ENCODE assay signal across 18 cellular contexts in the genomic region with DNA sequence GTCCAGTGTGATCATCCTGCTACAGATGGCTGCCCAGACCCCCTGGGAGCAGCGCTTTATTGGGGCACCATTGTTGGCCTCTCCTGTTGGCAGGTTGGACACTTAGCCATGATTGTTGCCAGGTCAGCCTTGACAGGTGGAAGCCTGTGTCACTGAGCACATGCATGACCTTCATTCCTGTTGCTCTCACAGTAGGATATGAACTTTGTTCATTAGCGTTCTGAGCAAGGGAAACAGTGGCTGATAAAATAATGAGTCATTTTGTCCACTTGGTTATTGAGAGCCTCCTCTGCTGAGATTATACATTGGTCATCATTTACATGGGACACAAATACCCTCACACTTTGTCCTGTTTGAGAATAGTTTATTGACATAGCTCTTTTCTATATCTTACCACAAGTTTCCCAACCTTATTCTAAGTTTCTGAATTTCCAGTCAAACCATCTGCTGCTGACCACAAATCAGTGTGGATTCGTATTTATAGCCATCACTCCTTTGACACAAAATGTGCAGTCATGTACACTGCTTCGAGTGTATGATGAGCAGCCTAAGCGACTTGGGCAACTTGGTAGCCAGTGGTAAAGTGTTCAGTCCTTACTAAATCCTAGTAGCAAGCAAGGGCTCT.
DNase-seq lines count a peak whose midpoint lies in the region; ATAC-seq and TF ChIP-seq lines count a peak whose summit lies in the region.
"Had no signal": no experiment of that assay in that cellular context is flagged by ENCODE, and none has a peak within 500 bp of the region (broad histone marks: within the 10 kb centered on the region; RNA-seq: fewer than 3 reads in every experiment).

No MANE protein-coding gene starts in this region.

- WGBS in lung, 2 donors, result 81 to 87% methylated on average over 5 of the region's 5 CpGs

- H3K9me3 ChIP-seq in lung (ENCODE audit: control insufficient read depth in 2 of 2, insufficient read depth in 1 of 2, low read length in 1 of 2), result no peaks in the 10 kb centered on the region
- H3K9me3 ChIP-seq: uterus had no signal

- no peaks in the 10 kb centered on the region for H3K36me3 Mint-ChIP-seq in activated naive CD4-positive, alpha-beta T cell treated with anti-CD3 and anti-CD28 coated beads, Interleukin-2, amount 50 U/mL, for 72 hours
- H3K36me3 Mint-ChIP-seq: activated CD8-positive, alpha-beta memory T cell treated with anti-CD3 and anti-CD28 coated beads, Interleukin-2, amount 10 ng/mL, durations not matched to agents 7 days and 5 days had no signal

- TF ChIP-seq CTCF in AG09309 (IDR thresholded peaks at IDR 0.05; ENCODE audit: control insufficient read depth, insufficient read depth, low read depth, low read length, missing control alignments) (no peak), choroid plexus epithelial cell (conservative IDR thresholded peaks at IDR 0.05; ENCODE audit: low read depth, low read length) (no peak), lung (IDR thresholded peaks at IDR 0.05; ENCODE audit: control extremely low read depth, extremely low read depth) (no peak)

- H3K4me1 ChIP-seq in lung (ENCODE audit: control insufficient read depth in 2 of 2, insufficient read depth in 2 of 2, low read length in 2 of 2), result peaks cover 0 to 8% of the 10 kb centered on the region in 2 donors
- H3K4me1 ChIP-seq: uterus had no signal

- no peaks in the 10 kb centered on the region for H3K9me3 Mint-ChIP-seq in activated naive CD4-positive, alpha-beta T cell treated with anti-CD3 and anti-CD28 coated beads, Interleukin-2, amount 50 U/mL, for 72 hours
- H3K9me3 Mint-ChIP-seq: activated naive CD8-positive, alpha-beta T cell treated with anti-CD3 and anti-CD28 coated beads, Interleukin-2, amount 50 U/mL, for 24 hours had no signal

- ATAC-seq in lung (ENCODE audit: insufficient read depth, low FRiP score), result peak; percentile 50
- ATAC-seq in activated naive CD4-positive, alpha-beta T cell treated with anti-CD3 and anti-CD28 coated beads, Interleukin-2, amount 50 U/mL, for 72 hours, result no peak
- ATAC-seq: activated CD8-positive, alpha-beta memory T cell treated with anti-CD3 and anti-CD28 coated beads, Interleukin-2, amount 10 ng/mL, durations not matched to agents 7 days and 5 days; activated naive CD8-positive, alpha-beta T cell treated with anti-CD3 and anti-CD28 coated beads, Interleukin-2, amount 50 U/mL, for 24 hours had no signal

- no peak overlapping the region for H3K27ac Mint-ChIP-seq in activated naive CD4-positive, alpha-beta T cell treated with anti-CD3 and anti-CD28 coated beads, Interleukin-2, amount 50 U/mL, for 72 hours
- H3K27ac Mint-ChIP-seq: activated CD8-positive, alpha-beta memory T cell treated with anti-CD3 and anti-CD28 coated beads, Interleukin-2, amount 10 ng/mL, durations not matched to agents 7 days and 5 days; activated naive CD8-positive, alpha-beta T cell treated with anti-CD3 and anti-CD28 coated beads, Interleukin-2, amount 50 U/mL, for 24 hours had no signal

- no peaks in the 10 kb centered on the region for H3K27me3 ChIP-seq in lung (ENCODE audit: control insufficient read depth, insufficient read depth)
- H3K27me3 ChIP-seq: uterus had no signal

- H3K27ac ChIP-seq in lung (ENCODE audit: low read depth in 1 of 2, low read length in 1 of 2), result peak overlapping the region in 1 of 2 donors; percentile 55
- H3K27ac ChIP-seq: uterus had no signal

- no peak overlapping the region for H3K4me3 ChIP-seq in AG09309 (ENCODE audit: control insufficient read depth, low read depth, low read length)
- no peak overlapping the region for H3K4me3 ChIP-seq in choroid plexus epithelial cell (ENCODE audit: low read depth, low read length)
- no peak overlapping the region for H3K4me3 ChIP-seq in lung
- H3K4me3 ChIP-seq: uterus had no signal

- no peak for TF ChIP-seq POLR2A in erythroblast (IDR thresholded peaks at IDR 0.05; ENCODE audit: low read length)

- DNase-seq in AG09309 (ENCODE audit: low read depth) (peak; percentile 50), LHCN-M2 (ENCODE audit: low read depth) (peak; percentile 73), choroid plexus epithelial cell (ENCODE audit: low read depth) (peak; percentile 83), lung (ENCODE audit: low spot score) (no peak), DMS 273 treated with DMSO at 0.1 percent for 48 hours (lab: John Stamatoyannopoulos, UW) (no peak), GM19240 (ENCODE audit: insufficient read length, low spot score) (no peak), erythroblast (lab: John Stamatoyannopoulos, UW) (no peak)
- no peak for DNase-seq in activated naive CD4-positive, alpha-beta T cell treated with anti-CD3 and anti-CD28 coated beads, Interleukin-2, amount 50 U/mL, for 72 hours (ENCODE audit: low spot score in 2 of 2)
- DNase-seq: activated CD8-positive, alpha-beta memory T cell treated with anti-CD3 and anti-CD28 coated beads, Interleukin-2, amount 10 ng/mL, durations not matched to agents 7 days and 5 days; activated naive CD8-positive, alpha-beta T cell treated with anti-CD3 and anti-CD28 coated beads, Interleukin-2, amount 50 U/mL, for 24 hours; AML-193; DMS79; effector CD8-positive, alpha-beta T cell; GOT3; mammary epithelial cell; NCI-H510A; SHP77; uterus had no signal

- H3K36me3 ChIP-seq in lung (ENCODE audit: control insufficient read depth in 2 of 2, insufficient read depth in 2 of 2, low read length in 2 of 2), result no peaks in the 10 kb centered on the region
- H3K36me3 ChIP-seq: uterus had no signal

Comparison
In these comparisons a context has a peak if more than half of its experiments do, and no peak if none do; other contexts are left out.
1. DNase-seq: peak in AG09309 (single experiment), LHCN-M2 (single experiment) and choroid plexus epithelial cell (single experiment); none in lung (single experiment), DMS 273 treated with DMSO at 0.1 percent for 48 hours (single experiment), GM19240 (single experiment), erythroblast (0 of 2) and activated naive CD4-positive, alpha-beta T cell treated with anti-CD3 and anti-CD28 coated beads, Interleukin-2, amount 50 U/mL, for 72 hours (0 of 2).